Comparison of ENCODE assay signal across 8 cellular contexts in the genomic region with DNA sequence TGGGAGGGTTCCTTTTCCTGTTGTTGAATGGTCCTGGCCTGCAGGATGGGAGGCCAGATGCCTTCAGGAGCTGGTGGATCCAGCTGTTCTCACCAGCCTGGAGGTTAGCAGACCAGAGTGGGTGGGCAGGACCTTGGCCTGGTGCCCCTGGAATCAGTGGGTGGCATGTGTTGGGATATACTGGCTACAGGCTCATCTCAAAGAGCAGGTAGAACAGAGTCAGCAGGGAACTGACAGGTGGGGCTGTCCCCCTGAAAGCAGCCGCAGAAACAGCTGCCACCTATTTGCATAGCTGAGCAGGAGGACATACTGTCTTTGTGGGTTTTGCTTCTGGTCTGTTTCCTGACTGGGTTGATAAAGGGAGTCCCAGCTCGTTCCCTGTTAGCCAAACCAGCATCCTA.
DNase-seq lines count a peak whose midpoint lies in the region; ATAC-seq, FAIRE-seq and TF ChIP-seq lines count a peak whose summit lies in the region.

No MANE protein-coding gene starts in this region.

- CTCF ChIA-PET in GM10248 (lab: Yijun Ruan, JAX) = interaction anchor here (0.9 to 4.8 kb wide), 16 partner anchors 9 to 603 kb away, joined by 3 to 43 read pairs (median 5); no protein-coding TSS in a partner anchor
- CTCF ChIA-PET in activated CD8-positive, alpha-beta T cell treated with anti-CD3 and anti-CD28 coated beads, Interleukin-2, amount 10 ng/mL, durations not matched to agents 7 days and 5 days (lab: Charles Lee) = interaction anchor here (1.1 to 4.6 kb wide), 8 partner anchors 11 to 366 kb away, joined by 4 to 41 read pairs (median 8); a partner anchor contains a TSS

- H3K4me1 Mint-ChIP-seq in activated CD8-positive, alpha-beta T cell treated with anti-CD3 and anti-CD28 coated beads, Interleukin-2, amount 10 ng/mL, durations not matched to agents 7 days and 5 days (ENCODE audit: low read depth) = peaks cover 17% of the 10 kb centered on the region

- TF ChIP-seq CTCF in GM10248 (IDR thresholded peaks at IDR 0.05; ENCODE audit: control extremely low read depth, extremely low read depth, low read depth, missing control alignments) = no peak
- TF ChIP-seq CTCF in D721Med (IDR thresholded peaks at IDR 0.05; ENCODE audit: insufficient read depth, missing control alignments) = no peak

- POLR2A ChIA-PET in GM10248 (lab: Yijun Ruan, JAX) = interaction anchor here (0.5 to 1.2 kb wide), 2 partner anchors 27 to 714 kb away, joined by 3 read pairs; no protein-coding TSS in a partner anchor
- POLR2A ChIA-PET in activated CD8-positive, alpha-beta T cell treated with anti-CD3 and anti-CD28 coated beads, Interleukin-2, amount 10 ng/mL, durations not matched to agents 7 days and 5 days (lab: Charles Lee) = interaction anchor here (0.6 to 1.5 kb wide), 3 partner anchors 14 to 394 kb away, joined by 3 to 5 read pairs (median 3); no protein-coding TSS in a partner anchor

- H3K27me3 Mint-ChIP-seq in activated CD8-positive, alpha-beta T cell treated with anti-CD3 and anti-CD28 coated beads, Interleukin-2, amount 10 ng/mL, durations not matched to agents 7 days and 5 days (ENCODE audit: low read depth) = no peaks in the 10 kb centered on the region

- no peaks in the 10 kb centered on the region for H3K9me3 Mint-ChIP-seq in activated CD8-positive, alpha-beta T cell treated with anti-CD3 and anti-CD28 coated beads, Interleukin-2, amount 10 ng/mL, durations not matched to agents 7 days and 5 days (ENCODE audit: insufficient read depth)

- ATAC-seq in GM19395 (IDR thresholded peaks at IDR 0.05; ENCODE audit: unreplicated experiment) (peak; percentile 81), HG03135 (IDR thresholded peaks at IDR 0.05; ENCODE audit: unreplicated experiment) (peak; percentile 81), esophagus mucosa (no peak)
- ATAC-seq in activated CD8-positive, alpha-beta T cell treated with anti-CD3 and anti-CD28 coated beads, Interleukin-2, amount 10 ng/mL, durations not matched to agents 7 days and 5 days = peak; percentile 49

- no peak overlapping the region for H3K4me3 Mint-ChIP-seq in activated CD8-positive, alpha-beta T cell treated with anti-CD3 and anti-CD28 coated beads, Interleukin-2, amount 10 ng/mL, durations not matched to agents 7 days and 5 days

- peak overlapping the region; percentile 49 for H3K27ac Mint-ChIP-seq in activated CD8-positive, alpha-beta T cell treated with anti-CD3 and anti-CD28 coated beads, Interleukin-2, amount 10 ng/mL, durations not matched to agents 7 days and 5 days

- H3K36me3 Mint-ChIP-seq in activated CD8-positive, alpha-beta T cell treated with anti-CD3 and anti-CD28 coated beads, Interleukin-2, amount 10 ng/mL, durations not matched to agents 7 days and 5 days (ENCODE audit: low read depth) = peaks cover 11% of the 10 kb centered on the region

- FAIRE-seq in D721Med (lab: Jason Lieb, UNC) = no peak

- DNase-seq in GM10248 (ENCODE audit: extremely low spot score) (peak; percentile 87), DMS153 treated with DMSO at 0.1 percent for 48 hours (lab: John Stamatoyannopoulos, UW; ENCODE audit: unreplicated experiment) (no peak), D721Med (ENCODE audit: insufficient read length, low spot score) (no peak), Ammon's horn (ENCODE audit: low spot score) (no peak)
- peak; percentile 54 for DNase-seq in activated CD8-positive, alpha-beta T cell treated with anti-CD3 and anti-CD28 coated beads, Interleukin-2, amount 10 ng/mL, durations not matched to agents 7 days and 5 days

Comparison
In these comparisons a context has a peak if more than half of its experiments do, and no peak if none do; other contexts are left out.
1. DNase-seq: peak in GM10248 (single experiment) and activated CD8-positive, alpha-beta T cell treated with anti-CD3 and anti-CD28 coated beads, Interleukin-2, amount 10 ng/mL, durations not matched to agents 7 days and 5 days (single experiment); none in DMS153 treated with DMSO at 0.1 percent for 48 hours (single experiment), D721Med (single experiment) and Ammon's horn (single experiment).